ENCODE assay signal across 8 cellular contexts in the genomic region with DNA sequence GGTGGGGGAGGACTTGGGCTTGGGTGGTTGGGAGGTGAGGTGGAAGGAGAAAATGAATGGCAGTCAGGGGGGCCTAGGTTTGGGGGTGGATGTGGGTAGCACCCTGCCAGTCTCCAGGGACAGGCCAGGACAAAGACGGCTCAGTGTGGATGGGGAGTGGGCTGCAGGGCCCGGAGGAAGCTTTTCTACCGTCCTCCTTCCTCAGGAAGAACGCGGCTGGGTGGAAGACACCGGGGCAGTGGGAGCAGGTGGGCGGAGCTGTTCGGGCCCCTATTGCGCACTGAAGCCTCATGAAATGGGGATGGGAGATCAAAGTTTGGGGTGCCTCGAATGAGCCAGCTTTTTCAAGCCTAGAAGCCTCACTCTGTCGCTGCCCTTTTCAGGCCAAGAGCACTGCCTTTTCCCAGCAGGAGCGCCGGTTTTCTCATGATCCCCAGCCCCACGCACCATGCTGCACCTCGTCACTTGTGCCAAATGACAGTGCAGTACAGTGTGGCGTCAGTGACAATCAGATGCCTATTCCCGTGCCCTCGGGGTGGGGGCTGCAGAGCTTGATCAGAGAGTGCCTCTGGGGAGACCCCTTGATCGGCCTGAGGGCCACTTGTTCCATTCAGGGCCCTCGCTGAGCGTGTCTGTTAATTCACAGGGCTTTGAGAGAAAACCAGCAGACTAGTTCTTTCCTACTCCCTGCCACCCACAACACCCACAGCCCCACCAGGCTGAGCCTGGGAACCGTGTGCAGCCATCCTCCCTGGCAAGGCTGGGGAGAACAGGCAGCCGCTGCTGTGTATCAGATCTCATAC. TPM values are rescaled to one million over a fixed set of nuclear protein-coding genes. Genes with fewer than 3 reads are reported as not detected.
DNase-seq lines count a peak whose midpoint lies in the region; ATAC-seq and TF ChIP-seq lines count a peak whose summit lies in the region.

No MANE protein-coding gene starts in this region.

- H2AFZ ChIP-seq in DND-41 (ENCODE audit: low read depth, low read length), result no peak overlapping the region

- H3K4me1 ChIP-seq in DND-41 (ENCODE audit: insufficient read depth, low read length) (peaks cover 37% of the 10 kb centered on the region), SJCRH30 (no peaks in the 10 kb centered on the region), mucosa of stomach (ENCODE audit: control insufficient read depth, insufficient read depth, low read length) (peaks cover 24% of the 10 kb centered on the region)

- H3K4me2 ChIP-seq in DND-41 (ENCODE audit: insufficient read depth, low read length), result peak overlapping the region; percentile 95

- DNase-seq in DND-41 (peak; percentile 37), SJCRH30 (no peak), coronary artery (ENCODE audit: low spot score) (peak; percentile 79), substantia nigra (lab: John Stamatoyannopoulos, UW) (peak in 15 of 49 donors; percentile 25 to 58 (median 39)), cerebellum (ENCODE audit: low spot score) (no peak)
- no peak for DNase-seq in activated CD4-positive, CD25-positive, alpha-beta regulatory T cell treated with anti-CD3 and anti-CD28 coated beads, Interleukin-2, amount 50 U/mL, for 72 hours

- H4K20me1 ChIP-seq in DND-41 (ENCODE audit: insufficient read depth, low read length), result peaks cover 56% of the 10 kb centered on the region

- H3K9me3 ChIP-seq in DND-41 (ENCODE audit: insufficient read depth, low read length, severe bottlenecking) (peaks cover 6% of the 10 kb centered on the region), SJCRH30 (replicated peaks) (0 out of 2 replicates have a peak, but pooled peaks cover 7% of the 10 kb centered on the region), mucosa of stomach (ENCODE audit: control insufficient read depth, low read length) (no peaks in the 10 kb centered on the region)

- TF ChIP-seq CTCF in DND-41 (IDR thresholded peaks at IDR 0.05; ENCODE audit: borderline replicate concordance, extremely low read depth, low read length, poor library complexity, severe bottlenecking), result no peak
- no peak for TF ChIP-seq CTCF in coronary artery (IDR thresholded peaks at IDR 0.05)

- ATAC-seq in DND-41 (ENCODE audit: insufficient read depth, low read depth) (no peak), HG02588 (IDR thresholded peaks at IDR 0.05; ENCODE audit: unreplicated experiment) (no peak)

- H3K9ac ChIP-seq in DND-41 (ENCODE audit: low read depth, low read length) (peak overlapping the region; percentile 93), mucosa of stomach (ENCODE audit: low read length) (peak overlapping the region; percentile 100)

- no peaks in the 10 kb centered on the region for H3K27me3 ChIP-seq in DND-41 (ENCODE audit: insufficient read depth, low read length, poor library complexity)
- H3K27me3 ChIP-seq in SJCRH30, result no peaks in the 10 kb centered on the region
- H3K27me3 ChIP-seq in mucosa of stomach (ENCODE audit: control insufficient read depth, insufficient read depth, low read length), result no peaks in the 10 kb centered on the region

- H3K4me3 ChIP-seq in DND-41 (ENCODE audit: low read depth in 1 of 2, low read length in 2 of 2), result peak overlapping the region; percentile 72 to 84; a peak in 3 of 4 replicates
- H3K4me3 ChIP-seq in SJCRH30, result peak overlapping the region; percentile 98
- H3K4me3 ChIP-seq in coronary artery, result peak overlapping the region; percentile 99
- H3K4me3 ChIP-seq in mucosa of stomach (ENCODE audit: low read length), result peak overlapping the region; percentile 96

- H3K27ac ChIP-seq in DND-41 (ENCODE audit: low read length) (peak overlapping the region; percentile 91), SJCRH30 (no peak overlapping the region), coronary artery (peak overlapping the region; percentile 98 to 99), substantia nigra (ENCODE audit: low read depth, low read length, poor library complexity, severe bottlenecking) (peak overlapping the region; percentile 100)

- H3K36me3 ChIP-seq in DND-41 (ENCODE audit: insufficient read depth, low read length), result peaks cover 53% of the 10 kb centered on the region
- peaks cover 15% of the 10 kb centered on the region for H3K36me3 ChIP-seq in SJCRH30
- H3K36me3 ChIP-seq in mucosa of stomach (ENCODE audit: control insufficient read depth, insufficient read depth, low read length), result peaks cover 5% of the 10 kb centered on the region

- peaks cover 59% of the 10 kb centered on the region for H3K79me2 ChIP-seq in DND-41 (ENCODE audit: insufficient read depth, low read length)

RNA-seq across cellular contexts. Expression of a gene that starts 1.5 kb away (rescaled TPM):
- total RNA-seq in SJCRH30 (2014; rRNA removed; shearing (Covaris generic)), result 239 and 247 TPM in 2 replicates
- 193 TPM for total RNA-seq in cerebellum

RNA-seq across cellular contexts. Expression of a gene that starts 22.3 kb away (rescaled TPM):
- not detected in 2 replicates for total RNA-seq in SJCRH30 (2014; rRNA removed; shearing (Covaris generic))
- total RNA-seq in cerebellum, result not detected

RNA-seq across cellular contexts. Expression of a gene that starts 33.4 kb away (rescaled TPM):
- not detected in 2 replicates for total RNA-seq in SJCRH30 (2014; rRNA removed; shearing (Covaris generic))
- not detected for total RNA-seq in cerebellum

RNA-seq across cellular contexts. Expression of a gene that starts 58.4 kb away (rescaled TPM):
- total RNA-seq in SJCRH30 (2014; rRNA removed; shearing (Covaris generic)), result 2.6 and 2.7 TPM in 2 replicates
- 6.6 TPM for total RNA-seq in cerebellum

Comparison
In these comparisons a context has a peak if more than half of its experiments do, and no peak if none do; other contexts are left out.
1. DNase-seq: peak in DND-41 (single experiment) and coronary artery (single experiment); none in SJCRH30 (0 of 2), cerebellum (single experiment) and activated CD4-positive, CD25-positive, alpha-beta regulatory T cell treated with anti-CD3 and anti-CD28 coated beads, Interleukin-2, amount 50 U/mL, for 72 hours (single experiment).
2. Peak in every context shown above with its lines, with median percentiles within 50 percentile points of each other: H3K4me3 ChIP-seq.